In the genomic region with DNA sequence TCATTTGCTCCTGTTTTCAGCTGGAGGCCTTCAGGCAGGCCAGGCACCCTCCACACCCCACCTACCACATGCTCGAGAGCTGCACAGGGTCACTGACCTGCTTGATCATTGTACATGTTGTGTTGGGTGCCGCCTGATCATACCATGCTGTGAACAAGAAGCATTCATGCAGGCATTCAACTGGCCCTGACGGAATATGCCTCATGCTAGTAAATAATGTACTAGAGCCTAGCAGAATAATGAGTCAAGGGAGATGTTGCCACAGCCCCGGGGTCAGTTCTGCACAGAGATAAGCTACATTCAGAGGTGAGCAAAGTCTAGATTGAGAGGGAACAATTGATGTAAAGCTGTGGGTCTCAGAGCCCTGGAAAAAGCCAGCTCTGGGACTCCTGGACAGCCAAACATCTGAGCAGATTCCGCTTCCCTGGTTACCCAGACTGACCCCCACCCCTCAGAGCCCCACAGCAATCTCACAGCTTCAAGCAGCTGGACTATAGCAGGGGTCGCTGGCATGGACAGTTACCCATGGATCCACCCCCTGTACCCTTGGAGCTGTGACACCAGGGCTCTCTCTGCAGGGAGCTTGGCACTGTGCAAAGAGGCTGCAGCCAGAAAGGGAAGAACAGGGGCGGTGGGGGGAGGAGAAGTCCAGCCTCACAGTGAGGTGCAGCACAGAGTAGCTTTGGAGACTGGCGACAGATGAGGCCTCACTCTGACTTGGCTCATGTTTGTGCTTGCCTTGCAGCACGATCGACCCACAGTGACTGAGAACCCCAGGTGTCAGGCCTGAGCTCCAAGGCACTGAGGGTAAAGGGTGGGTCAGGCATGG, we compare ENCODE assay signal across 21 cellular contexts.
DNase-seq lines count a peak whose midpoint lies in the region; ATAC-seq and TF ChIP-seq lines count a peak whose summit lies in the region.
"Had no signal": no experiment of that assay in that cellular context is flagged by ENCODE, and none has a peak within 500 bp of the region (broad histone marks: within the 10 kb centered on the region; RNA-seq: fewer than 3 reads in every experiment).

No MANE protein-coding gene starts in this region.

- no peaks in the 10 kb centered on the region for H3K9me3 Mint-ChIP-seq in neural crest cell
- no peaks in the 10 kb centered on the region for H3K9me3 Mint-ChIP-seq in endodermal cell

- 90 to 94% methylated on average over 6 to 10 of the region's 10 CpGs for WGBS in endodermal cell (ENCODE audit: insufficient coverage in 1 of 2, insufficient read length in 1 of 2), 2 experiments

- ATAC-seq in left cardiac atrium (peak; percentile 77 to 88), HG03045 (IDR thresholded peaks at IDR 0.05; ENCODE audit: unreplicated experiment) (no peak)
- ATAC-seq: sciatic nerve; stimulated activated naive B cell treated with anti-CD40 and anti-IgM and Interleukin-4, amounts not matched to agents 10 μg/mL and 1 μg/mL and 100 μg/mL, for 72 hours had no signal

- peaks cover 11% of the 10 kb centered on the region for H3K27me3 ChIP-seq in endodermal cell (ENCODE audit: control insufficient read depth, insufficient read depth, low read length, poor library complexity, severe bottlenecking)

- no peaks in the 10 kb centered on the region for H3K4me1 Mint-ChIP-seq in neural crest cell
- peaks cover 10% of the 10 kb centered on the region for H3K4me1 Mint-ChIP-seq in endodermal cell
- H3K4me1 Mint-ChIP-seq: stimulated activated naive B cell treated with anti-CD40 and anti-IgM and Interleukin-4, amounts not matched to agents 10 μg/mL and 1 μg/mL and 100 μg/mL, for 72 hours had no signal

- H3K4me3 ChIP-seq in endodermal cell (ENCODE audit: low read length): no peak overlapping the region
- H3K4me3 ChIP-seq: GM23248, tibial artery had no signal

- TF ChIP-seq CTCF in neural crest cell (conservative IDR thresholded peaks at IDR 0.05) (no peak), endodermal cell (conservative IDR thresholded peaks at IDR 0.05) (no peak)

- DNase-seq in Caki2 (ENCODE audit: low read depth) (peak; percentile 23), NCI-H1694 (lab: John Stamatoyannopoulos, UW) (peak; percentile 31), left cardiac atrium (no peak), neural crest cell (ENCODE audit: low read depth, low spot score) (no peak), COR-L47 (lab: John Stamatoyannopoulos, UW) (no peak), endodermal cell (no peak), NCI-H1436 treated with DMSO at 0.1 percent for 48 hours (lab: John Stamatoyannopoulos, UW) (no peak)
- DNase-seq: activated CD4-positive, alpha-beta T cell treated with anti-CD3 and anti-CD28 coated beads, Interleukin-2, amount 50 U/mL, for 1 hour; activated naive CD4-positive, alpha-beta T cell treated with Interleukin-2 at 50 U/mL for 16 hours; activated T-cell treated with anti-CD3 and anti-CD28 coated beads for 4 hours; EL; GM23248; Karpas-422; mesendoderm; NCI-H82; stimulated activated naive B cell treated with anti-CD40 and anti-IgM and Interleukin-4, amounts not matched to agents 10 μg/mL and 1 μg/mL and 100 μg/mL, for 72 hours; T-helper 2 cell; tibial artery had no signal

- H3K36me3 ChIP-seq in endodermal cell (ENCODE audit: control insufficient read depth, insufficient read depth, low read length): no peaks in the 10 kb centered on the region
- H3K36me3 ChIP-seq: tibial artery had no signal

- H3K4me3 Mint-ChIP-seq in neural crest cell: no peak overlapping the region
- no peak overlapping the region for H3K4me3 Mint-ChIP-seq in endodermal cell
- H3K4me3 Mint-ChIP-seq: stimulated activated naive B cell treated with anti-CD40 and anti-IgM and Interleukin-4, amounts not matched to agents 10 μg/mL and 1 μg/mL and 100 μg/mL, for 72 hours had no signal

- H3K27ac ChIP-seq in endodermal cell (ENCODE audit: low read depth, low read length): no peak overlapping the region
- H3K27ac ChIP-seq: GM23248, tibial artery, VCaP had no signal

- intact Hi-C loops in left cardiac atrium (cut with DNase I): no loop called here

- in situ Hi-C loops in Caki2 (cut with HindIII; ENCODE audit: low pct_unique_long_range_greater_than_20kb, low sequenced_read_pairs): no loop called here

- H3K36me3 Mint-ChIP-seq in neural crest cell (ENCODE audit: low read depth) (no peaks in the 10 kb centered on the region), endodermal cell (ENCODE audit: low read depth) (no peaks in the 10 kb centered on the region)
- H3K36me3 Mint-ChIP-seq: stimulated activated naive B cell treated with anti-CD40 and anti-IgM and Interleukin-4, amounts not matched to agents 10 μg/mL and 1 μg/mL and 100 μg/mL, for 72 hours had no signal

- peaks cover 3% of the 10 kb centered on the region for H3K27me3 Mint-ChIP-seq in neural crest cell (ENCODE audit: low read depth)
- peaks cover 8% of the 10 kb centered on the region for H3K27me3 Mint-ChIP-seq in endodermal cell (ENCODE audit: insufficient read depth)

- no peaks in the 10 kb centered on the region for H3K9me3 ChIP-seq in endodermal cell (ENCODE audit: control insufficient read depth, low read length)
- H3K9me3 ChIP-seq: tibial artery had no signal

- H3K9ac ChIP-seq in endodermal cell (ENCODE audit: extremely low read depth, low read length, poor library complexity, severe bottlenecking): no peak overlapping the region
- H3K9ac ChIP-seq: GM23248 had no signal

- H3K27ac Mint-ChIP-seq in neural crest cell (ENCODE audit: unreplicated experiment) (peak overlapping the region; percentile 62), endodermal cell (no peak overlapping the region)
- H3K27ac Mint-ChIP-seq: stimulated activated naive B cell treated with anti-CD40 and anti-IgM and Interleukin-4, amounts not matched to agents 10 μg/mL and 1 μg/mL and 100 μg/mL, for 72 hours had no signal

- peaks cover 5% of the 10 kb centered on the region for H3K4me1 ChIP-seq in endodermal cell (ENCODE audit: control insufficient read depth, insufficient read depth, low read length)
- H3K4me1 ChIP-seq: tibial artery had no signal

Comparison
In these comparisons a context has a peak if more than half of its experiments do, and no peak if none do; other contexts are left out.
1. DNase-seq: peak in Caki2 (single experiment) and NCI-H1694 (single experiment); none in left cardiac atrium (single experiment), neural crest cell (single experiment), COR-L47 (single experiment), endodermal cell (single experiment) and NCI-H1436 treated with DMSO at 0.1 percent for 48 hours (single experiment).